8 cellular contexts compared by ENCODE assay signal in genomic region chr6:31546962-31547726, GRCh38. TPM values are rescaled to one million over a fixed set of nuclear protein-coding genes. Genes with fewer than 3 reads are reported as not detected.
A peak's percentile ranks its signal among the peaks of the same experiment; 100 is the strongest.
DNase-seq lines count a peak whose midpoint lies in the region; ATAC-seq and TF ChIP-seq lines count a peak whose summit lies in the region.

Gene NFKBIL1, plus strand, starts transcription at chr6:31547608. Its CDS starts 87 bp downstream, at chr6:31547695.

- H3K4me1 Mint-ChIP-seq in GM23338 = peaks cover 18% of the 10 kb centered on the region
- H3K4me1 Mint-ChIP-seq in nephron = peaks cover 34% of the 10 kb centered on the region

- H3K27me3 Mint-ChIP-seq in GM23338 (ENCODE audit: insufficient read depth, low read depth, poor library complexity) = peaks cover 8% of the 10 kb centered on the region
- no peaks in the 10 kb centered on the region for H3K27me3 Mint-ChIP-seq in nephron (ENCODE audit: low read depth)

- peak; percentile 85 for ATAC-seq in GM23338
- peak; percentile 91 for ATAC-seq in stimulated activated naive CD8-positive, alpha-beta T cell treated with anti-CD3 and anti-CD28 coated beads, Interleukin-15, Interleukin-2, amounts not matched to agents 100 U/mL and 50 U/mL, for 24 hours

- H3K4me2 ChIP-seq in GM23338 = peak within 1 kb of the TSS; percentile 79

- H3K36me3 ChIP-seq in GM23338 (ENCODE audit: insufficient read depth) (0 out of 2 replicates have a peak, but pooled peaks cover 8% of the 10 kb centered on the region), MG63 (peaks cover 8% of the 10 kb centered on the region; the same call in 1 of the 2 replicates)

- no peaks in the 10 kb centered on the region for H4K20me1 ChIP-seq in GM23338 (replicated peaks; ENCODE audit: insufficient read depth)

- peak within 1 kb of the TSS; percentile 95 for H3K27ac Mint-ChIP-seq in GM23338
- H3K27ac Mint-ChIP-seq in nephron = peak within 1 kb of the TSS; percentile 29 to 89 (median 77)

- H3K27me3 ChIP-seq in GM23338 (ENCODE audit: insufficient read depth) = no peaks in the 10 kb centered on the region
- H3K27me3 ChIP-seq in MG63 = no peaks in the 10 kb centered on the region

- peak within 1 kb of the TSS; percentile 76 for H3K4me3 Mint-ChIP-seq in GM23338
- H3K4me3 Mint-ChIP-seq in nephron = peak within 1 kb of the TSS; percentile 83 to 89 (median 84)

- peaks cover 17% of the 10 kb centered on the region for H3K79me2 ChIP-seq in GM23338 (replicated peaks; ENCODE audit: insufficient read depth)

- no peaks in the 10 kb centered on the region for H3K9me2 ChIP-seq in GM23338 (ENCODE audit: insufficient read depth)

- peaks cover 22% of the 10 kb centered on the region for H3K36me3 Mint-ChIP-seq in GM23338 (ENCODE audit: low read depth)
- H3K36me3 Mint-ChIP-seq in nephron (ENCODE audit: low read depth) = peaks cover 24% of the 10 kb centered on the region

- H3K9me3 Mint-ChIP-seq in GM23338 (no peaks in the 10 kb centered on the region), nephron (no peaks in the 10 kb centered on the region)

- H3K4me3 ChIP-seq in GM23338 (peak within 1 kb of the TSS; percentile 58), MG63 (peak within 1 kb of the TSS; percentile 61), fibroblast of the aortic adventitia (ENCODE audit: low read depth, low read length) (peak within 1 kb of the TSS; percentile 71)

- peak; percentile 95 for DNase-seq in DMS153 treated with DMSO at 0.1 percent for 48 hours (lab: John Stamatoyannopoulos, UW; ENCODE audit: unreplicated experiment)
- DNase-seq in GM23338 (ENCODE audit: low spot score) = peak; percentile 98
- DNase-seq in MG63 = peak; percentile 94
- peak; percentile 95 for DNase-seq in SIG-M5 (lab: John Stamatoyannopoulos, UW)
- DNase-seq in activated effector memory CD4-positive, alpha-beta T cell treated with anti-CD3 and anti-CD28 coated beads, Interleukin-2, amount 50 U/mL, for 16 hours = peak; percentile 96
- peak; percentile 99 for DNase-seq in fibroblast of the aortic adventitia (ENCODE audit: low read depth)
- DNase-seq in stimulated activated naive CD8-positive, alpha-beta T cell treated with anti-CD3 and anti-CD28 coated beads, Interleukin-15, Interleukin-2, amounts not matched to agents 100 U/mL and 50 U/mL, for 24 hours = peak; percentile 93

- H3K9me3 ChIP-seq in MG63 = no peaks in the 10 kb centered on the region

- H3K27ac ChIP-seq in GM23338 (ENCODE audit: low read depth) = peak within 1 kb of the TSS; percentile 93

- H3K4me1 ChIP-seq in GM23338 (ENCODE audit: insufficient read depth) = peaks cover 11% of the 10 kb centered on the region; the same call in 1 of the 2 replicates

- H3F3A ChIP-seq in GM23338 (replicated peaks; ENCODE audit: low read depth) = 0 out of 2 replicates have a peak, but pooled peaks cover 4% of the 10 kb centered on the region

- no peak within 1 kb of the TSS for H2AFZ ChIP-seq in GM23338

- TF ChIP-seq CTCF in GM23338 (conservative IDR thresholded peaks at IDR 0.05; ENCODE audit: low read depth in 2 of 2) (no peak), fibroblast of the aortic adventitia (IDR thresholded peaks at IDR 0.05; ENCODE audit: insufficient read depth, low read length) (no peak), nephron (IDR thresholded peaks at IDR 0.05; ENCODE audit: unreplicated experiment in 3 of 3) (peak in 1 of 3 experiments; percentile 22)

TF ChIP-seq in GM23338, 12 proteins besides CTCF, POLR2A, EP300 and RAD21 (continues in another document):
- peak; percentile 61; the same call in 1 of the 2 replicates for TF ChIP-seq POLR2AphosphoS5 (IDR thresholded peaks at IDR 0.05; ENCODE audit: low read depth)
- no peak for TF ChIP-seq JUNB (IDR thresholded peaks at IDR 0.05; ENCODE audit: unreplicated experiment)
- TF ChIP-seq ETS1 (IDR thresholded peaks at IDR 0.05) = peak; percentile 84
- no peak for TF ChIP-seq ZNF462 (CRISPR knock-in tag; IDR thresholded peaks at IDR 0.05)
- no peak for TF ChIP-seq NANOG (IDR thresholded peaks at IDR 0.05; ENCODE audit: borderline replicate concordance)
- no peak for TF ChIP-seq ZNF331 (CRISPR knock-in tag; IDR thresholded peaks at IDR 0.05; ENCODE audit: low read depth)
- TF ChIP-seq CREB1 (CRISPR knock-in tag; IDR thresholded peaks at IDR 0.05; ENCODE audit: low read depth) = peak; percentile 89

RNA-seq across cellular contexts. Expression of gene NFKBIL1, which starts in this region (rescaled TPM):
- 10.1 and 12.3 TPM in 2 replicates for total RNA-seq in GM23338 (2014; rRNA removed; shearing (Covaris generic))
- polyA plus RNA-seq in GM23338 (2016; fragmentation: Nextera tagmentation; extraction: Ambion mirVana) = 8.4 and 9.6 TPM in 2 replicates
- 19.7 and 29.3 TPM in 2 replicates for total RNA-seq in MG63 (2014; rRNA removed; shearing (Covaris generic); ENCODE audit: low replicate concordance)
- total RNA-seq in fibroblast of the aortic adventitia (ENCODE audit: low replicate concordance) = 20.0 and 48.7 TPM in 2 replicates

Comparison
In these comparisons a context has a peak if more than half of its experiments do, and no peak if none do; other contexts are left out.
1. Peak in every context shown above with its lines: DNase-seq, ATAC-seq, H3K4me3 ChIP-seq and H3K27ac ChIP-seq.